Comparison of ENCODE assay signal across 8 cellular contexts in genomic region chr17:44331249-44331760, GRCh38. TPM values are rescaled to one million over a fixed set of nuclear protein-coding genes. Genes with fewer than 3 reads are reported as not detected.
A peak's percentile ranks its signal among the peaks of the same experiment; 100 is the strongest.
DNase-seq lines count a peak whose midpoint lies in the region; ATAC-seq, FAIRE-seq and TF ChIP-seq lines count a peak whose summit lies in the region.

No MANE protein-coding gene starts in this region.

- ATAC-seq in activated B cell treated with CpG ODN at 0.5 μM for 24 hours (ENCODE audit: low read depth) (peak; percentile 32), HG02840 (IDR thresholded peaks at IDR 0.05; ENCODE audit: low FRiP score, unreplicated experiment) (no peak)

- CTCF ChIA-PET in AG04450 (lab: Charles Lee), result interaction anchor here (0.6 to 2.9 kb wide), 14 partner anchors 9 to 191 kb away, joined by 3 to 16 read pairs (median 6); partner anchors contain the start of genes GRN and TMUB2
- CTCF ChIA-PET in activated B cell treated with CpG ODN at 0.5 μM for 24 hours (lab: Charles Lee), result interaction anchor here (0.7 to 4.6 kb wide), 15 partner anchors 13 to 306 kb away, joined by 3 to 45 read pairs (median 4); partner anchors contain the start of genes GRN and UBTF

- no peaks in the 10 kb centered on the region for H3K4me1 ChIP-seq in keratinocyte (ENCODE audit: control insufficient read depth, extremely low read depth, insufficient read depth, low read length)

- H3K79me2 ChIP-seq in keratinocyte (ENCODE audit: control insufficient read depth, insufficient read depth, low read length), result no peaks in the 10 kb centered on the region

- dilution Hi-C loops in keratinocyte (cut with MboI; ENCODE audit: extremely low pct_ligation_motif_present, low sequenced_read_pairs), result no loop called here

- H3K9ac ChIP-seq in keratinocyte (ENCODE audit: control insufficient read depth, extremely low read depth, insufficient read depth, low read length), result no peak overlapping the region

- no peaks in the 10 kb centered on the region for H3K36me3 Mint-ChIP-seq in activated B cell treated with CpG ODN at 0.5 μM for 24 hours (ENCODE audit: low read depth)

- no peaks in the 10 kb centered on the region for H3K27me3 Mint-ChIP-seq in activated B cell treated with CpG ODN at 0.5 μM for 24 hours

- H3K9me3 ChIP-seq in AG04450 (ENCODE audit: control insufficient read depth, insufficient read depth, low read length) (no peaks in the 10 kb centered on the region), keratinocyte (ENCODE audit: control insufficient read depth, low read depth, low read length) (no peaks in the 10 kb centered on the region)

- peaks cover 34% of the 10 kb centered on the region for H3K4me1 Mint-ChIP-seq in activated B cell treated with CpG ODN at 0.5 μM for 24 hours

- no peaks in the 10 kb centered on the region for H4K20me1 ChIP-seq in keratinocyte (ENCODE audit: control insufficient read depth, extremely low read depth, insufficient read depth, low read length)

- H3K4me3 Mint-ChIP-seq in activated B cell treated with CpG ODN at 0.5 μM for 24 hours, result no peak overlapping the region

- DNase-seq in AG04450 (ENCODE audit: low read depth, low spot score) (no peak), GM19239 (ENCODE audit: insufficient read length, low spot score) (peak; percentile 68), NCI-H2196 treated with DMSO at 0.1 percent for 48 hours (lab: John Stamatoyannopoulos, UW; ENCODE audit: unreplicated experiment) (peak; percentile 59), activated B cell treated with CpG ODN at 0.5 μM for 24 hours (no peak), bronchial epithelial cell (ENCODE audit: low read depth) (peak; percentile 60), keratinocyte (ENCODE audit: low read depth, low spot score) (no peak)
- peak; percentile 50 to 57 for DNase-seq in stimulated activated CD4-positive, alpha-beta T cell treated with anti-CD3 and anti-CD28 coated beads, Interleukin-4, amount 100 ng/mL, for 4 hours

- intact Hi-C loops in activated B cell treated with CpG ODN at 0.5 μM for 24 hours (cut with micrococcal nuclease), result loop anchor here (1.0 kb wide), 4 partner anchors 14 to 131 kb away; partner anchors contain the start of gene GRN

- H3K27ac Mint-ChIP-seq in activated B cell treated with CpG ODN at 0.5 μM for 24 hours, result no peak overlapping the region

- no peak overlapping the region for H3K4me2 ChIP-seq in keratinocyte (ENCODE audit: control insufficient read depth, extremely low read depth, insufficient read depth, low read depth, low read length)

- POLR2A ChIA-PET in AG04450 (lab: Yijun Ruan, JAX), result interaction anchor here (0.7 to 1.3 kb wide), 2 partner anchors 13 to 121 kb away, joined by 3 read pairs; no protein-coding TSS in a partner anchor
- POLR2A ChIA-PET in activated B cell treated with CpG ODN at 0.5 μM for 24 hours (lab: Charles Lee), result interaction anchor here (1.5 to 11.6 kb wide), 6 partner anchors 14 to 125 kb away, joined by 5 to 237 read pairs (median 12); partner anchors contain the start of genes GRN and UBTF

- H3K36me3 ChIP-seq in bronchial epithelial cell (ENCODE audit: control insufficient read depth, insufficient read depth, low read length) (no peaks in the 10 kb centered on the region), keratinocyte (ENCODE audit: control insufficient read depth in 2 of 2, extremely low read depth in 1 of 2, insufficient read depth in 2 of 2, low read length in 2 of 2) (no peaks in the 10 kb centered on the region)

- FAIRE-seq in GM19239 (lab: Jason Lieb, UNC), result peak; percentile 94
- no peak for FAIRE-seq in bronchial epithelial cell (lab: Jason Lieb, UNC)
- FAIRE-seq in keratinocyte (lab: Jason Lieb, UNC), result peak; percentile 66

- no peak overlapping the region for H2AFZ ChIP-seq in keratinocyte (ENCODE audit: control insufficient read depth, low read length)

- TF ChIP-seq CTCF in AG04450 (IDR thresholded peaks at IDR 0.05; ENCODE audit: low read depth, low read length) (peak; percentile 74), activated B cell treated with CpG ODN at 0.5 μM for 24 hours (IDR thresholded peaks at IDR 0.05) (peak; percentile 88), bronchial epithelial cell (IDR thresholded peaks at IDR 0.05; ENCODE audit: insufficient read depth, low read length, severe bottlenecking) (peak; percentile 72), keratinocyte (optimal IDR thresholded peaks at IDR 0.05 in 1 of 3, IDR thresholded peaks at IDR 0.05 in 1 of 3, conservative IDR thresholded peaks at IDR 0.05 in 1 of 3; ENCODE audit: extremely low read depth in 1 of 3, insufficient read depth in 2 of 3, low read length in 3 of 3) (peak; percentile 74 to 86 (median 80))

- no peaks in the 10 kb centered on the region for H3K9me3 Mint-ChIP-seq in activated B cell treated with CpG ODN at 0.5 μM for 24 hours

- H3K27ac ChIP-seq in AG04450 (ENCODE audit: low read depth, low read length), result no peak overlapping the region
- H3K27ac ChIP-seq in keratinocyte (ENCODE audit: control insufficient read depth, insufficient read depth, low read length), result no peak overlapping the region

- H3K27me3 ChIP-seq in AG04450 (ENCODE audit: control insufficient read depth, insufficient read depth, low read length) (peaks cover 10% of the 10 kb centered on the region), bronchial epithelial cell (ENCODE audit: control insufficient read depth, insufficient read depth, low read length) (no peaks in the 10 kb centered on the region), keratinocyte (ENCODE audit: control insufficient read depth, extremely low read depth, insufficient read depth, low read length) (no peaks in the 10 kb centered on the region)

- H3K9me1 ChIP-seq in keratinocyte (ENCODE audit: control insufficient read depth, extremely low read depth, insufficient read depth, low read length), result no peaks in the 10 kb centered on the region

- no peak overlapping the region for H3K4me3 ChIP-seq in AG04450 (ENCODE audit: low read depth, low read length)
- H3K4me3 ChIP-seq in bronchial epithelial cell (ENCODE audit: low read depth, low read length), result no peak overlapping the region
- H3K4me3 ChIP-seq in keratinocyte (ENCODE audit: control insufficient read depth in 2 of 3, extremely low read depth in 1 of 3, insufficient read depth in 2 of 3, low read depth in 1 of 3, low read length in 3 of 3), result no peak overlapping the region

RNA-seq across cellular contexts. Expression of gene SLC25A39, which starts 6.7 kb away (rescaled TPM):
- 32.1 and 43.4 TPM in 2 replicates for polyA plus RNA-seq in AG04450 (2011; rRNA removed)
- 22.4 and 34.7 TPM in 2 replicates for polyA minus RNA-seq in AG04450 (2011; rRNA and poly(A)+ RNA removed)
- 119 and 129 TPM in 2 replicates for total RNA-seq in activated B cell treated with CpG ODN at 0.5 μM for 24 hours
- 83.7 and 113 TPM in 2 replicates for total RNA-seq in bronchial epithelial cell
- polyA plus RNA-seq in keratinocyte, result 108 to 170 TPM (median 149 TPM) in 3 replicates
- 47.7 TPM for polyA plus RNA-seq in keratinocyte (2011; ENCODE audit: low read depth)
- 86.8 and 178 TPM in 2 replicates for polyA plus RNA-seq in keratinocyte (2011; cell fraction: cytosol; rRNA removed)
- 160 and 203 TPM in 2 replicates for polyA plus RNA-seq in keratinocyte (2011; cell fraction: nucleus; rRNA removed)
- 183 and 186 TPM in 2 replicates for polyA plus RNA-seq in keratinocyte (2012; ENCODE audit: low replicate concordance)
- 72.4 to 219 TPM (median 104 TPM) in 3 replicates for polyA minus RNA-seq in keratinocyte
- 169 TPM for polyA minus RNA-seq in keratinocyte (2011; cell fraction: cytosol; rRNA and poly(A)+ RNA removed)
- polyA minus RNA-seq in keratinocyte (2011; cell fraction: nucleus; rRNA and poly(A)+ RNA removed), result 47.5 and 57.8 TPM in 2 replicates

RNA-seq across cellular contexts. Expression of gene GRN, which starts 13.8 kb away (rescaled TPM):
- polyA plus RNA-seq in AG04450 (2011; rRNA removed) (203 and 322 TPM in 2 replicates), keratinocyte (179 to 316 TPM (median 274 TPM) in 3 replicates)
- polyA minus RNA-seq in AG04450 (2011; rRNA and poly(A)+ RNA removed), result 66.7 and 90.2 TPM in 2 replicates
- total RNA-seq in activated B cell treated with CpG ODN at 0.5 μM for 24 hours (229 and 250 TPM in 2 replicates), bronchial epithelial cell (200 and 513 TPM in 2 replicates)
- polyA plus RNA-seq in keratinocyte (2011; ENCODE audit: low read depth), result 101 TPM
- 328 and 700 TPM in 2 replicates for polyA plus RNA-seq in keratinocyte (2011; cell fraction: cytosol; rRNA removed)
- polyA plus RNA-seq in keratinocyte (2011; cell fraction: nucleus; rRNA removed), result 1,175 and 2,003 TPM in 2 replicates
- 414 and 541 TPM in 2 replicates for polyA plus RNA-seq in keratinocyte (2012; ENCODE audit: low replicate concordance)
- 269 to 862 TPM (median 302 TPM) in 3 replicates for polyA minus RNA-seq in keratinocyte
- polyA minus RNA-seq in keratinocyte (2011; cell fraction: cytosol; rRNA and poly(A)+ RNA removed), result 973 TPM
- polyA minus RNA-seq in keratinocyte (2011; cell fraction: nucleus; rRNA and poly(A)+ RNA removed), result 1,084 and 1,350 TPM in 2 replicates

RNA-seq across cellular contexts. Expression of gene RUNDC3A, which starts 22.9 kb away (rescaled TPM):
- polyA plus RNA-seq in AG04450 (2011; rRNA removed), result 0.11 TPM in 1 of 2 replicates, not detected in the other
- polyA minus RNA-seq in AG04450 (2011; rRNA and poly(A)+ RNA removed), result not detected in 2 replicates
- 0.07 and 0.17 TPM in 2 replicates for total RNA-seq in activated B cell treated with CpG ODN at 0.5 μM for 24 hours
- 0.26 and 3.1 TPM in 2 replicates for total RNA-seq in bronchial epithelial cell
- 1.1 to 3.7 TPM (median 1.6 TPM) in 3 replicates for polyA plus RNA-seq in keratinocyte
- 6.9 TPM for polyA plus RNA-seq in keratinocyte (2011; ENCODE audit: low read depth)
- polyA plus RNA-seq in keratinocyte (2011; cell fraction: cytosol; rRNA removed), result 2.1 and 4.2 TPM in 2 replicates
- polyA plus RNA-seq in keratinocyte (2011; cell fraction: nucleus; rRNA removed), result 7.4 and 9.3 TPM in 2 replicates
- polyA plus RNA-seq in keratinocyte (2012; ENCODE audit: low replicate concordance), result 1.1 and 13.2 TPM in 2 replicates
- 1.6 to 3.3 TPM (median 2.2 TPM) in 3 replicates for polyA minus RNA-seq in keratinocyte
- 3.3 TPM for polyA minus RNA-seq in keratinocyte (2011; cell fraction: cytosol; rRNA and poly(A)+ RNA removed)
- 2.4 and 2.7 TPM in 2 replicates for polyA minus RNA-seq in keratinocyte (2011; cell fraction: nucleus; rRNA and poly(A)+ RNA removed)

RNA-seq across cellular contexts. Expression of gene FAM171A2, which starts 32.3 kb away (rescaled TPM):
- polyA plus RNA-seq in AG04450 (2011; rRNA removed) (5.3 and 8.0 TPM in 2 replicates), keratinocyte (0.35 to 0.95 TPM (median 0.37 TPM) in 3 replicates)
- 3.0 and 4.8 TPM in 2 replicates for polyA minus RNA-seq in AG04450 (2011; rRNA and poly(A)+ RNA removed)
- total RNA-seq in activated B cell treated with CpG ODN at 0.5 μM for 24 hours (0.49 and 0.75 TPM in 2 replicates), bronchial epithelial cell (0.53 and 0.90 TPM in 2 replicates)
- not detected for polyA plus RNA-seq in keratinocyte (2011; ENCODE audit: low read depth)
- 0.28 and 0.84 TPM in 2 replicates for polyA plus RNA-seq in keratinocyte (2011; cell fraction: cytosol; rRNA removed)
- polyA plus RNA-seq in keratinocyte (2011; cell fraction: nucleus; rRNA removed), result 0.94 and 1.6 TPM in 2 replicates
- 0.72 and 1.0 TPM in 2 replicates for polyA plus RNA-seq in keratinocyte (2012; ENCODE audit: low replicate concordance)
- polyA minus RNA-seq in keratinocyte, result 0.38 to 1.7 TPM (median 0.53 TPM) in 3 replicates
- 0.58 TPM for polyA minus RNA-seq in keratinocyte (2011; cell fraction: cytosol; rRNA and poly(A)+ RNA removed)
- 2.1 and 2.6 TPM in 2 replicates for polyA minus RNA-seq in keratinocyte (2011; cell fraction: nucleus; rRNA and poly(A)+ RNA removed)

RNA-seq across cellular contexts. Expression of gene ITGA2B, which starts 58.1 kb away (rescaled TPM):
- polyA plus RNA-seq in AG04450 (2011; rRNA removed), result 0.15 and 0.31 TPM in 2 replicates
- 0.09 and 0.22 TPM in 2 replicates for polyA minus RNA-seq in AG04450 (2011; rRNA and poly(A)+ RNA removed)
- not detected in 2 replicates for total RNA-seq in activated B cell treated with CpG ODN at 0.5 μM for 24 hours
- under 0.01 TPM in 1 of 2 replicates, not detected in the other for total RNA-seq in bronchial epithelial cell
- polyA plus RNA-seq in keratinocyte, result 0.06 TPM in 1 of 3 replicates, not detected in the others
- polyA plus RNA-seq in keratinocyte (2011; ENCODE audit: low read depth), result not detected
- polyA plus RNA-seq in keratinocyte (2011; cell fraction: cytosol; rRNA removed), result not detected in 2 replicates
- 0.09 and 0.11 TPM in 2 replicates for polyA plus RNA-seq in keratinocyte (2011; cell fraction: nucleus; rRNA removed)
- polyA plus RNA-seq in keratinocyte (2012; ENCODE audit: low replicate concordance), result 0.07 TPM in 1 of 2 replicates, not detected in the other
- polyA minus RNA-seq in keratinocyte, result not detected in 3 replicates
- polyA minus RNA-seq in keratinocyte (2011; cell fraction: cytosol; rRNA and poly(A)+ RNA removed), result not detected
- 0.54 TPM in 1 of 2 replicates, not detected in the other for polyA minus RNA-seq in keratinocyte (2011; cell fraction: nucleus; rRNA and poly(A)+ RNA removed)

Comparison
In these comparisons a context has a peak if more than half of its experiments do, and no peak if none do; other contexts are left out.
1. DNase-seq: peak in GM19239 (single experiment), NCI-H2196 treated with DMSO at 0.1 percent for 48 hours (single experiment), bronchial epithelial cell (single experiment) and stimulated activated CD4-positive, alpha-beta T cell treated with anti-CD3 and anti-CD28 coated beads, Interleukin-4, amount 100 ng/mL, for 4 hours (2 of 2); none in AG04450 (single experiment), activated B cell treated with CpG ODN at 0.5 μM for 24 hours (single experiment) and keratinocyte (single experiment).
2. Peak in every context shown above with its lines, with median percentiles within 50 percentile points of each other: CTCF ChIP-seq.